ENCODE assay signal across 8 cellular contexts in the genomic region with DNA sequence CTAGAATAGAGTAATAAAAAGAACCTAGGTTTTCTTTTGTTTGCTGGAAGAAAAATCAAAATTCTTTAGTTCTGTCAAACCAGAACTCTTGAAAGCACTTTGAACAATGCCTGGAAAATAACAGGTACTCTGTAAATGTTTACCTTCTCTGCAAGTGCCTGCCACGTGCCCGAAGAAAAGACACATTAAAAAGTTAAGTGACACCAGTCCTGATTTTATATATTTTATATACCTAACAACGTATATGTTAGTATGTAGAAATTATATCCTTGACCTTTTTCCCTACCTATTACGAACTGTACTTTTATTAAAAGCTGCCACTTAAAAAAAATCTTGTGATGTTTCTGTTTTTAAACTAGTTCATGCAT. TPM values are rescaled to one million over a fixed set of nuclear protein-coding genes. Genes with fewer than 3 reads are reported as not detected.
DNase-seq lines count a peak whose midpoint lies in the region; ATAC-seq and TF ChIP-seq lines count a peak whose summit lies in the region.

No MANE protein-coding gene starts in this region.

- H3K4me1 ChIP-seq in RWPE2 (ENCODE audit: insufficient read depth, poor library complexity, severe bottlenecking) (peaks cover 3% of the 10 kb centered on the region), skeletal muscle satellite cell (ENCODE audit: control insufficient read depth, insufficient read depth, low read length) (peaks cover 13% of the 10 kb centered on the region)

- peak overlapping the region; percentile 66 for H3K4me3 ChIP-seq in RWPE2 (ENCODE audit: severe bottlenecking)
- peak overlapping the region; percentile 82 for H3K4me3 ChIP-seq in fibroblast of the aortic adventitia (ENCODE audit: low read depth, low read length)
- H3K4me3 ChIP-seq in skeletal muscle satellite cell (ENCODE audit: low read length) = peak overlapping the region; percentile 83

- DNase-seq in NCI-H1105 treated with DMSO at 0.1 percent for 48 hours (lab: John Stamatoyannopoulos, UW) = peak; percentile 10
- no peak for DNase-seq in NCI-H1105 (lab: John Stamatoyannopoulos, UW)
- DNase-seq in RWPE2 (ENCODE audit: low spot score) = no peak
- DNase-seq in fibroblast of the aortic adventitia (ENCODE audit: low read depth) = no peak
- no peak for DNase-seq in GM13976 (ENCODE audit: low spot score)

- H3K9me3 ChIP-seq in RWPE2 (ENCODE audit: severe bottlenecking) = no peaks in the 10 kb centered on the region
- no peaks in the 10 kb centered on the region for H3K9me3 ChIP-seq in skeletal muscle satellite cell (replicated peaks; ENCODE audit: low read length)

- TF ChIP-seq CTCF in RWPE2 (IDR thresholded peaks at IDR 0.05; ENCODE audit: poor library complexity, severe bottlenecking) (no peak), fibroblast of the aortic adventitia (IDR thresholded peaks at IDR 0.05; ENCODE audit: insufficient read depth, low read length) (no peak), GM13976 (IDR thresholded peaks at IDR 0.05; ENCODE audit: borderline replicate concordance, control extremely low read depth, extremely low read depth, insufficient read depth, missing control alignments) (no peak)

- peak overlapping the region; percentile 85 for H3K27ac ChIP-seq in RWPE2 (ENCODE audit: poor library complexity, severe bottlenecking)

- peak overlapping the region; percentile 98 for H3K9ac ChIP-seq in skeletal muscle satellite cell (ENCODE audit: low read depth, low read length)

- H3K4me2 ChIP-seq in skeletal muscle satellite cell (ENCODE audit: low read length) = peak overlapping the region; percentile 83

- in situ Hi-C loops in GM13976 (cut with MboI; ENCODE audit: low sequenced_read_pairs, unreplicated experiment) = no loop called here

- H3K27me3 ChIP-seq in RWPE2 (ENCODE audit: insufficient read depth, poor library complexity, severe bottlenecking) (no peaks in the 10 kb centered on the region), skeletal muscle satellite cell (ENCODE audit: control insufficient read depth, insufficient read depth, low read length) (no peaks in the 10 kb centered on the region)

- ATAC-seq in RWPE2 (ENCODE audit: low read depth) (no peak), HG02759 (IDR thresholded peaks at IDR 0.05; ENCODE audit: unreplicated experiment) (no peak)
- no peak for ATAC-seq in activated CD4-positive, CD25-positive, alpha-beta regulatory T cell treated with anti-CD3 and anti-CD28 coated beads, Interleukin-2, amount 50 U/mL, for 24 hours

- H3K36me3 ChIP-seq in RWPE2 (ENCODE audit: low read depth) = peaks cover 11% of the 10 kb centered on the region
- H3K36me3 ChIP-seq in skeletal muscle satellite cell (ENCODE audit: insufficient read depth, low read length) = peaks cover 11% of the 10 kb centered on the region

RNA-seq across cellular contexts. Expression of gene THAP2, which starts 1.0 kb away (rescaled TPM):
- 3.8 and 4.9 TPM in 2 replicates for total RNA-seq in fibroblast of the aortic adventitia (ENCODE audit: low replicate concordance)
- 2.3 and 2.8 TPM in 2 replicates for total RNA-seq in skeletal muscle satellite cell (2012; rRNA removed)

RNA-seq across cellular contexts. Expression of gene ZFC3H1, which starts 1.4 kb away (rescaled TPM):
- 54.1 and 68.1 TPM in 2 replicates for total RNA-seq in fibroblast of the aortic adventitia (ENCODE audit: low replicate concordance)
- total RNA-seq in skeletal muscle satellite cell (2012; rRNA removed) = 18.6 and 21.3 TPM in 2 replicates

RNA-seq across cellular contexts. Expression of gene TMEM19, which starts 20.8 kb away (rescaled TPM):
- total RNA-seq in fibroblast of the aortic adventitia (ENCODE audit: low replicate concordance) = 24.8 and 36.8 TPM in 2 replicates
- 16.5 and 17.7 TPM in 2 replicates for total RNA-seq in skeletal muscle satellite cell (2012; rRNA removed)
